In genomic region chr3:56782215-56782614, GRCh38 we compare ENCODE assay signal across 1 cellular context.
TF ChIP-seq lines count a peak whose summit lies in the region.

No MANE protein-coding gene starts in this region.

TF ChIP-seq in HepG2, 621 proteins besides CTCF, POLR2A, EP300 and RAD21 (continued from another document and continues in another):
- TF ChIP-seq, protein P1, sequence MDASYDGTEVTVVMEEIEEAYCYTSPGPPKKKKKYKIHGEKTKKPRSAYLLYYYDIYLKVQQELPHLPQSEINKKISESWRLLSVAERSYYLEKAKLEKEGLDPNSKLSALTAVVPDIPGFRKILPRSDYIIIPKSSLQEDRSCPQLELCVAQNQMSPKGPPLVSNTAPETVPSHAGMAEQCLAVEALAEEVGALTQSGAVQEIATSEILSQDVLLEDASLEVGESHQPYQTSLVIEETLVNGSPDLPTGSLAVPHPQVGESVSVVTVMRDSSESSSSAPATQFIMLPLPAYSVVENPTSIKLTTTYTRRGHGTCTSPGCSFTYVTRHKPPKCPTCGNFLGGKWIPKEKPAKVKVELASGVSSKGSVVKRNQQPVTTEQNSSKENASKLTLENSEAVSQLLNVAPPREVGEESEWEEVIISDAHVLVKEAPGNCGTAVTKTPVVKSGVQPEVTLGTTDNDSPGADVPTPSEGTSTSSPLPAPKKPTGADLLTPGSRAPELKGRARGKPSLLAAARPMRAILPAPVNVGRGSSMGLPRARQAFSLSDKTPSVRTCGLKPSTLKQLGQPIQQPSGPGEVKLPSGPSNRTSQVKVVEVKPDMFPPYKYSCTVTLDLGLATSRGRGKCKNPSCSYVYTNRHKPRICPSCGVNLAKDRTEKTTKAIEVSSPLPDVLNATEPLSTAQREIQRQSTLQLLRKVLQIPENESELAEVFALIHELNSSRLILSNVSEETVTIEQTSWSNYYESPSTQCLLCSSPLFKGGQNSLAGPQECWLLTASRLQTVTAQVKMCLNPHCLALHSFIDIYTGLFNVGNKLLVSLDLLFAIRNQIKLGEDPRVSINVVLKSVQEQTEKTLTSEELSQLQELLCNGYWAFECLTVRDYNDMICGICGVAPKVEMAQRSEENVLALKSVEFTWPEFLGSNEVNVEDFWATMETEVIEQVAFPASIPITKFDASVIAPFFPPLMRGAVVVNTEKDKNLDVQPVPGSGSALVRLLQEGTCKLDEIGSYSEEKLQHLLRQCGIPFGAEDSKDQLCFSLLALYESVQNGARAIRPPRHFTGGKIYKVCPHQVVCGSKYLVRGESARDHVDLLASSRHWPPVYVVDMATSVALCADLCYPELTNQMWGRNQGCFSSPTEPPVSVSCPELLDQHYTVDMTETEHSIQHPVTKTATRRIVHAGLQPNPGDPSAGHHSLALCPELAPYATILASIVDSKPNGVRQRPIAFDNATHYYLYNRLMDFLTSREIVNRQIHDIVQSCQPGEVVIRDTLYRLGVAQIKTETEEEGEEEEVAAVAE (CRISPR knock-in tag; IDR thresholded peaks at IDR 0.05; ENCODE audit: borderline replicate concordance): no peak
- no peak for TF ChIP-seq NPAS2 (CRISPR knock-in tag; IDR thresholded peaks at IDR 0.05; ENCODE audit: borderline replicate concordance)
- TF ChIP-seq AHR (CRISPR knock-in tag; IDR thresholded peaks at IDR 0.05): no peak
- TF ChIP-seq ZNF720 (CRISPR knock-in tag; IDR thresholded peaks at IDR 0.05): no peak
- TF ChIP-seq NFKBIZ (CRISPR knock-in tag; IDR thresholded peaks at IDR 0.05): peak; percentile 69; the same call in 1 of the 2 replicates
- TF ChIP-seq ZNF672 (CRISPR knock-in tag; IDR thresholded peaks at IDR 0.05): no peak
- no peak for TF ChIP-seq ZNF318 (CRISPR knock-in tag; IDR thresholded peaks at IDR 0.05)
- TF ChIP-seq TBX2 (CRISPR knock-in tag; IDR thresholded peaks at IDR 0.05; ENCODE audit: borderline replicate concordance): peak; percentile 99
- TF ChIP-seq, protein P2, sequence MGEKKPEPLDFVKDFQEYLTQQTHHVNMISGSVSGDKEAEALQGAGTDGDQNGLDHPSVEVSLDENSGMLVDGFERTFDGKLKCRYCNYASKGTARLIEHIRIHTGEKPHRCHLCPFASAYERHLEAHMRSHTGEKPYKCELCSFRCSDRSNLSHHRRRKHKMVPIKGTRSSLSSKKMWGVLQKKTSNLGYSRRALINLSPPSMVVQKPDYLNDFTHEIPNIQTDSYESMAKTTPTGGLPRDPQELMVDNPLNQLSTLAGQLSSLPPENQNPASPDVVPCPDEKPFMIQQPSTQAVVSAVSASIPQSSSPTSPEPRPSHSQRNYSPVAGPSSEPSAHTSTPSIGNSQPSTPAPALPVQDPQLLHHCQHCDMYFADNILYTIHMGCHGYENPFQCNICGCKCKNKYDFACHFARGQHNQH (CRISPR knock-in tag; IDR thresholded peaks at IDR 0.05): peak; percentile 69; the same call in 1 of the 2 replicates
- no peak for TF ChIP-seq ZNF549 (CRISPR knock-in tag; IDR thresholded peaks at IDR 0.05)
- TF ChIP-seq PAX8 (CRISPR knock-in tag; IDR thresholded peaks at IDR 0.05; ENCODE audit: borderline replicate concordance): no peak
- TF ChIP-seq ZBTB3 (CRISPR knock-in tag; IDR thresholded peaks at IDR 0.05; ENCODE audit: borderline replicate concordance, low read depth): no peak
- TF ChIP-seq ZNF850 (CRISPR knock-in tag; conservative IDR thresholded peaks at IDR 0.05): no peak
- TF ChIP-seq MLLT10 (CRISPR knock-in tag; IDR thresholded peaks at IDR 0.05): no peak
- no peak for TF ChIP-seq ZNF562 (CRISPR knock-in tag; IDR thresholded peaks at IDR 0.05; ENCODE audit: borderline replicate concordance)
- peak; percentile 74 for TF ChIP-seq IRF2 (CRISPR knock-in tag; IDR thresholded peaks at IDR 0.05)
- TF ChIP-seq ZNF274 (CRISPR knock-in tag; IDR thresholded peaks at IDR 0.05): no peak
- TF ChIP-seq ZNF160 (CRISPR knock-in tag; IDR thresholded peaks at IDR 0.05): no peak
- TF ChIP-seq MXD1 (CRISPR knock-in tag; IDR thresholded peaks at IDR 0.05): no peak
- TF ChIP-seq ZSCAN30 (CRISPR knock-in tag; IDR thresholded peaks at IDR 0.05): no peak
- no peak for TF ChIP-seq ZNF296 (CRISPR knock-in tag; conservative IDR thresholded peaks at IDR 0.05)
- no peak for TF ChIP-seq NFYC (CRISPR knock-in tag; IDR thresholded peaks at IDR 0.05)
- TF ChIP-seq ZFAT (CRISPR knock-in tag; conservative IDR thresholded peaks at IDR 0.05): no peak
- no peak for TF ChIP-seq ZNF33B (CRISPR knock-in tag; IDR thresholded peaks at IDR 0.05)
- no peak for TF ChIP-seq TAF1 (CRISPR knock-in tag; IDR thresholded peaks at IDR 0.05)
- TF ChIP-seq MTA3 (CRISPR knock-in tag; IDR thresholded peaks at IDR 0.05): no peak
- TF ChIP-seq FOXO1 (CRISPR knock-in tag; IDR thresholded peaks at IDR 0.05): peak; percentile 79
- TF ChIP-seq, protein P3, sequence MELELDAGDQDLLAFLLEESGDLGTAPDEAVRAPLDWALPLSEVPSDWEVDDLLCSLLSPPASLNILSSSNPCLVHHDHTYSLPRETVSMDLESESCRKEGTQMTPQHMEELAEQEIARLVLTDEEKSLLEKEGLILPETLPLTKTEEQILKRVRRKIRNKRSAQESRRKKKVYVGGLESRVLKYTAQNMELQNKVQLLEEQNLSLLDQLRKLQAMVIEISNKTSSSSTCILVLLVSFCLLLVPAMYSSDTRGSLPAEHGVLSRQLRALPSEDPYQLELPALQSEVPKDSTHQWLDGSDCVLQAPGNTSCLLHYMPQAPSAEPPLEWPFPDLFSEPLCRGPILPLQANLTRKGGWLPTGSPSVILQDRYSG (CRISPR knock-in tag; IDR thresholded peaks at IDR 0.05): no peak
- TF ChIP-seq ELF4 (CRISPR knock-in tag; IDR thresholded peaks at IDR 0.05; ENCODE audit: borderline replicate concordance): no peak
- TF ChIP-seq ZNF839 (CRISPR knock-in tag; IDR thresholded peaks at IDR 0.05; ENCODE audit: borderline replicate concordance): no peak
- TF ChIP-seq U2AF2 (IDR thresholded peaks at IDR 0.05; ENCODE audit: low read depth, low read length): no peak
- TF ChIP-seq TRIM22 (IDR thresholded peaks at IDR 0.05): no peak
- no peak for TF ChIP-seq HNRNPK (IDR thresholded peaks at IDR 0.05; ENCODE audit: low read depth, low read length, poor library complexity, severe bottlenecking)
- TF ChIP-seq, protein P4, sequence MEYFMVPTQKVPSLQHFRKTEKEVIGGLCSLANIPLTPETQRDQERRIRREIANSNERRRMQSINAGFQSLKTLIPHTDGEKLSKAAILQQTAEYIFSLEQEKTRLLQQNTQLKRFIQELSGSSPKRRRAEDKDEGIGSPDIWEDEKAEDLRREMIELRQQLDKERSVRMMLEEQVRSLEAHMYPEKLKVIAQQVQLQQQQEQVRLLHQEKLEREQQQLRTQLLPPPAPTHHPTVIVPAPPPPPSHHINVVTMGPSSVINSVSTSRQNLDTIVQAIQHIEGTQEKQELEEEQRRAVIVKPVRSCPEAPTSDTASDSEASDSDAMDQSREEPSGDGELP (IDR thresholded peaks at IDR 0.05; ENCODE audit: borderline replicate concordance, low read depth): peak; percentile 43; the same call in 1 of the 2 replicates
- no peak for TF ChIP-seq ZNF792 (CRISPR knock-in tag; IDR thresholded peaks at IDR 0.05)
- TF ChIP-seq CENPT (CRISPR knock-in tag; IDR thresholded peaks at IDR 0.05; ENCODE audit: low read depth): no peak
- no peak for TF ChIP-seq ZMYM2 (CRISPR knock-in tag; IDR thresholded peaks at IDR 0.05)
- TF ChIP-seq, protein P5, sequence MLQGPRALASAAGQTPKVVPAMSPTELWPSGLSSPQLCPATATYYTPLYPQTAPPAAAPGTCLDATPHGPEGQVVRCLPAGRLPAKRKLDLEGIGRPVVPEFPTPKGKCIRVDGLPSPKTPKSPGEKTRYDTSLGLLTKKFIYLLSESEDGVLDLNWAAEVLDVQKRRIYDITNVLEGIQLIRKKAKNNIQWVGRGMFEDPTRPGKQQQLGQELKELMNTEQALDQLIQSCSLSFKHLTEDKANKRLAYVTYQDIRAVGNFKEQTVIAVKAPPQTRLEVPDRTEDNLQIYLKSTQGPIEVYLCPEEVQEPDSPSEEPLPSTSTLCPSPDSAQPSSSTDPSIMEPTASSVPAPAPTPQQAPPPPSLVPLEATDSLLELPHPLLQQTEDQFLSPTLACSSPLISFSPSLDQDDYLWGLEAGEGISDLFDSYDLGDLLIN (CRISPR knock-in tag; IDR thresholded peaks at IDR 0.05; ENCODE audit: borderline replicate concordance): no peak
- no peak for TF ChIP-seq BHLHE40 (IDR thresholded peaks at IDR 0.05; ENCODE audit: low read length)
- TF ChIP-seq ZNF737 (CRISPR knock-in tag; IDR thresholded peaks at IDR 0.05; ENCODE audit: borderline replicate concordance): no peak
- TF ChIP-seq PHF20 (CRISPR knock-in tag; IDR thresholded peaks at IDR 0.05): no peak
- TF ChIP-seq JUND (CRISPR knock-in tag; IDR thresholded peaks at IDR 0.05): no peak
- TF ChIP-seq TMF1 (CRISPR knock-in tag; IDR thresholded peaks at IDR 0.05; ENCODE audit: low read depth): 0 out of 2 replicates have a peak, but pooled peaks have one; percentile 36
- no peak for TF ChIP-seq PBX2 (CRISPR knock-in tag; IDR thresholded peaks at IDR 0.05)
- no peak for TF ChIP-seq ZNF615 (CRISPR knock-in tag; IDR thresholded peaks at IDR 0.05; ENCODE audit: borderline replicate concordance)
- peak; percentile 97 for TF ChIP-seq HDAC2 (CRISPR knock-in tag; IDR thresholded peaks at IDR 0.05)
- no peak for TF ChIP-seq NR0B2 (CRISPR knock-in tag; IDR thresholded peaks at IDR 0.05)
- no peak for TF ChIP-seq MAFF (IDR thresholded peaks at IDR 0.05; ENCODE audit: low read depth, low read length)
- TF ChIP-seq ZNF780A (CRISPR knock-in tag; IDR thresholded peaks at IDR 0.05): no peak
